ENCODE assay signal across 8 cellular contexts in the genomic region with DNA sequence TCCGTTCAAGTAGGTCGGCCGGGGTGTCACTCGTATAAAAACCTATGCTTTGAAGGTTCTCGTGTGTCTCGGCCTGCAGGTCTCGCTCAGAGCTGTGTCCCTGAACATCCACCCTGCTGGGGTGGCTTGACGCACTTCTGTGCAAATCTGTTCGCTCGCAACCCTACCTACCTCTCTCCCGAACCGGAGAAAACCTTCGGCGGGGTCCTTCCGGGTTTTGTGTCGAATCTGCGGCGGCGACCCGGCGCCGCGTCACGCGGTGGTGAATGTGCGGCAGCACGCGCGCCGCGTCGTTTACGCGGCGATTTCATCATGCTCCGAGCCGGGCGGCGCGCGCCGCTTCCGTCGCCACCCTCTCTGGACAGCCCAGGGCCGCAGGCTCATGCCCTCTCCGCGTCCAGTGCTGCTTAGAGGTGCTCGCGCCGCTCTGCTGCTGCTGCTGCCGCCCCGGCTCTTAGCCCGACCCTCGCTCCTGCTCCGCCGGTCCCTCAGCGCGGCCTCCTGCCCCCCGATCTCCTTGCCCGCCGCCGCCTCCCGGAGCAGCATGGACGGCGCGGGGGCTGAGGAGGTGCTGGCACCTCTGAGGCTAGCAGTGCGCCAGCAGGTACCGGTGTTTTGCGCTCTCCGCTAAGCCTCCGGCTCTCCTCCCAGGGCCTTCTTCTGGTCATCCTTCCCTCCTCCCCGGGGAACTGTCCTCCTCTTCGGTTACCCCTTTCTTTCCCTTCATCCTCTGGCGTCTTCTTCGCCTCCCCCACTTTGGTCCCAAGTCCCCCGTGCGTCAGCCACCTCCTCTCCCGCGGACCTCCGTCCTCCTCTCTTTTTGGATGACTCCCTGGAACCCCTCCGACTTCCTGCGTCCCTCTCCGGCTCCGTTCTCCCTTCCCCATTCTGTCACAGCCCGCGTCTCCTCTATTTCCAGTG. TPM values are rescaled to one million over a fixed set of nuclear protein-coding genes. Genes with fewer than 3 reads are reported as not detected.
DNase-seq lines count a peak whose midpoint lies in the region; ATAC-seq and TF ChIP-seq lines count a peak whose summit lies in the region.

A gene with protein sequence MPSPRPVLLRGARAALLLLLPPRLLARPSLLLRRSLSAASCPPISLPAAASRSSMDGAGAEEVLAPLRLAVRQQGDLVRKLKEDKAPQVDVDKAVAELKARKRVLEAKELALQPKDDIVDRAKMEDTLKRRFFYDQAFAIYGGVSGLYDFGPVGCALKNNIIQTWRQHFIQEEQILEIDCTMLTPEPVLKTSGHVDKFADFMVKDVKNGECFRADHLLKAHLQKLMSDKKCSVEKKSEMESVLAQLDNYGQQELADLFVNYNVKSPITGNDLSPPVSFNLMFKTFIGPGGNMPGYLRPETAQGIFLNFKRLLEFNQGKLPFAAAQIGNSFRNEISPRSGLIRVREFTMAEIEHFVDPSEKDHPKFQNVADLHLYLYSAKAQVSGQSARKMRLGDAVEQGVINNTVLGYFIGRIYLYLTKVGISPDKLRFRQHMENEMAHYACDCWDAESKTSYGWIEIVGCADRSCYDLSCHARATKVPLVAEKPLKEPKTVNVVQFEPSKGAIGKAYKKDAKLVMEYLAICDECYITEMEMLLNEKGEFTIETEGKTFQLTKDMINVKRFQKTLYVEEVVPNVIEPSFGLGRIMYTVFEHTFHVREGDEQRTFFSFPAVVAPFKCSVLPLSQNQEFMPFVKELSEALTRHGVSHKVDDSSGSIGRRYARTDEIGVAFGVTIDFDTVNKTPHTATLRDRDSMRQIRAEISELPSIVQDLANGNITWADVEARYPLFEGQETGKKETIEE (plus strand): TSS at position 339 of the 921 bp plus-strand sequence. CDS start 44 bp downstream, at position 383.

- H3K4me1 ChIP-seq in psoas muscle (peaks cover 21% of the 10 kb centered on the region), urinary bladder (ENCODE audit: insufficient read depth) (peaks cover 2% of the 10 kb centered on the region)

- peak within 1 kb of the TSS; percentile 98 for H3K4me3 ChIP-seq in psoas muscle
- peak within 1 kb of the TSS; percentile 77 for H3K4me3 ChIP-seq in urinary bladder (ENCODE audit: low read depth, low read length)

- peaks cover 0 to 14% of the 10 kb centered on the region in 2 donors for H3K36me3 ChIP-seq in psoas muscle (ENCODE audit: insufficient read depth in 1 of 2, low read depth in 1 of 2)
- no peaks in the 10 kb centered on the region for H3K36me3 ChIP-seq in urinary bladder (ENCODE audit: insufficient read depth)

- WGBS in psoas muscle, 3 donors = 0% methylated on average over 80 to 86 of the region's 86 CpGs
- under 1% methylated on average over 86 of the region's 86 CpGs for WGBS in urinary bladder

- peak within 1 kb of the TSS; percentile 91 for H3K27ac ChIP-seq in angular gyrus (ENCODE audit: low read depth, low read length)
- H3K27ac ChIP-seq in psoas muscle = peak within 1 kb of the TSS; percentile 99
- peak within 1 kb of the TSS; percentile 94 for H3K27ac ChIP-seq in urinary bladder (ENCODE audit: low read depth)

- no peak for TF ChIP-seq CTCF in psoas muscle (IDR thresholded peaks at IDR 0.05)

- no peaks in the 10 kb centered on the region for H3K9me3 ChIP-seq in psoas muscle

- peak; percentile 89 for ATAC-seq in GM18502 (IDR thresholded peaks at IDR 0.05; ENCODE audit: poor library complexity, unreplicated experiment)
- peak; percentile 87 for ATAC-seq in HG02938 (IDR thresholded peaks at IDR 0.05; ENCODE audit: unreplicated experiment)
- ATAC-seq in left ventricle myocardium superior = peak; percentile 98
- ATAC-seq in psoas muscle = peak; percentile 98

- H3K27me3 ChIP-seq in psoas muscle (ENCODE audit: insufficient read depth in 3 of 3, low read length in 2 of 3) = no peaks in the 10 kb centered on the region

- intact Hi-C loops in left ventricle myocardium superior (cut with micrococcal nuclease) = no loop called here
- intact Hi-C loops in psoas muscle (cut with DNase I) = no loop called here

- DNase-seq in NCI-H1694 treated with DMSO at 0.1 percent for 48 hours (lab: John Stamatoyannopoulos, UW) (peak; percentile 68), T-helper 2 cell (peak; percentile 75 to 95 (median 84)), left ventricle myocardium superior (peak; percentile 96), psoas muscle (peak; percentile 91 to 94)

RNA-seq across cellular contexts. Expression of the gene that starts here (rescaled TPM):
- total RNA-seq in left ventricle myocardium superior = 31.6 TPM
- 10 to 100 TPM; 44.5 to 80.3 (median 59.1) TPM for total RNA-seq in psoas muscle
- 100 to 1,000 TPM in 1 of 3 donors, 10 to 100 TPM in 2; 48.9 to 146 (median 71.6) TPM for polyA plus RNA-seq in psoas muscle
- total RNA-seq in urinary bladder = 76.7 TPM
- polyA plus RNA-seq in urinary bladder = 51.5 TPM

Comparison
In these comparisons a context has a peak if more than half of its experiments do, and no peak if none do; other contexts are left out.
1. Peak in every context shown above with its lines: DNase-seq, ATAC-seq, H3K4me3 ChIP-seq and H3K27ac ChIP-seq.